ENCODE assay signal across 1 cellular context in genomic region chr6:91240878-91241603, GRCh38.
TF ChIP-seq lines count a peak whose summit lies in the region.

No MANE protein-coding gene starts in this region.

TF ChIP-seq in SK-N-SH treated with all-trans-retinoic acid at 6 μM for 48 hours, 23 proteins besides CTCF, POLR2A, EP300 and RAD21 (continued from another document):
- TF ChIP-seq TSHZ2 (CRISPR knock-in tag; IDR thresholded peaks at IDR 0.05) (no peak), CSRNP3 (CRISPR knock-in tag; IDR thresholded peaks at IDR 0.05) (no peak), ZFP30 (CRISPR knock-in tag; IDR thresholded peaks at IDR 0.05) (no peak), POU6F1 (CRISPR knock-in tag; IDR thresholded peaks at IDR 0.05; ENCODE audit: borderline replicate concordance, low read depth) (no peak), OSR1 (CRISPR knock-in tag; IDR thresholded peaks at IDR 0.05) (no peak), SNAI2 (CRISPR knock-in tag; IDR thresholded peaks at IDR 0.05) (no peak), TCF4 (CRISPR knock-in tag; IDR thresholded peaks at IDR 0.05; ENCODE audit: borderline replicate concordance) (no peak), ZC3H10 (CRISPR knock-in tag; IDR thresholded peaks at IDR 0.05) (no peak), RARB (CRISPR knock-in tag; IDR thresholded peaks at IDR 0.05) (no peak), CSDC2 (CRISPR knock-in tag; IDR thresholded peaks at IDR 0.05) (no peak), GLIS3 (CRISPR knock-in tag; IDR thresholded peaks at IDR 0.05) (no peak)
